In genomic region chr12:25715147-25715546, GRCh38 we compare ENCODE assay signal across 18 cellular contexts.
"Had no signal": no experiment of that assay in that cellular context is flagged by ENCODE, and none has a peak within 500 bp of the region (broad histone marks: within the 10 kb centered on the region; RNA-seq: fewer than 3 reads in every experiment).

No MANE protein-coding gene starts in this region.

- DNase-seq: activated CD4-positive, CD25-positive, alpha-beta regulatory T cell; activated CD8-positive, alpha-beta memory T cell treated with anti-CD3 and anti-CD28 coated beads, Interleukin-2, amount 50 U/mL, for 4 hours; activated CD8-positive, alpha-beta T cell treated with anti-CD3 and anti-CD28 coated beads, Interleukin-2, amount 10 ng/mL, durations not matched to agents 7 days and 5 days; activated gamma-delta T cell; activated T-cell treated with anti-CD3 and anti-CD28 coated beads, Interleukin-2, amount 50 U/mL, for 48 hours; amniotic stem cell; cortex of kidney; effector CD8-positive, alpha-beta T cell; esophagus squamous epithelium; left colon; mucosa of descending colon; naive thymus-derived CD8-positive, alpha-beta T cell; stimulated activated CD4-positive, alpha-beta T cell treated with anti-CD3 and anti-CD28 coated beads, Interleukin-2, amount 100 ng/mL, for 48 hours had no signal

- H3K27ac ChIP-seq: esophagus squamous epithelium, neutrophil, parathyroid adenoma had no signal

- H3K4me3 ChIP-seq: esophagus squamous epithelium, mucosa of descending colon, tibial nerve had no signal

- H3K36me3 ChIP-seq: esophagus squamous epithelium, neutrophil, tibial nerve had no signal

- ATAC-seq: activated CD8-positive, alpha-beta T cell treated with anti-CD3 and anti-CD28 coated beads, Interleukin-2, amount 10 ng/mL, durations not matched to agents 7 days and 5 days; activated naive CD4-positive, alpha-beta T cell treated with anti-CD3 and anti-CD28 coated beads, Interleukin-2, amount 50 U/mL, for 72 hours; left colon; mucosa of descending colon; naive thymus-derived CD8-positive, alpha-beta T cell; stimulated activated memory B cell treated with anti-CD40 and anti-IgM and Interleukin-4, amounts not matched to agents 10 μg/mL and 1 μg/mL and 100 μg/mL, for 72 hours had no signal

- H3K27me3 ChIP-seq: esophagus squamous epithelium, neutrophil, tibial nerve had no signal
